30 cellular contexts compared by ENCODE assay signal in genomic region chr12:53259891-53260290, GRCh38. TPM values are rescaled to one million over a fixed set of nuclear protein-coding genes. Genes with fewer than 3 reads are reported as not detected.
"Had no signal": no experiment of that assay in that cellular context is flagged by ENCODE, and none has a peak within 500 bp of the region (broad histone marks: within the 10 kb centered on the region; RNA-seq: fewer than 3 reads in every experiment).

No MANE protein-coding gene starts in this region.

- H3K27ac ChIP-seq: brain microvascular endothelial cell, coronary artery, dorsolateral prefrontal cortex, VCaP had no signal

- FAIRE-seq: astrocyte, bronchial epithelial cell, frontal cortex, TTC549 had no signal

- H3K27me3 ChIP-seq: brain microvascular endothelial cell, dorsolateral prefrontal cortex had no signal

- ATAC-seq: activated CD8-positive, alpha-beta T cell treated with anti-CD3 and anti-CD28 coated beads for 36 hours; activated T-cell treated with anti-CD3 and anti-CD28 coated beads, Interleukin-2, amount 50 U/mL, for 4 hours; activated T-helper 17 cell treated with anti-CD3 and anti-CD28 coated beads, Interleukin-2, amount 50 U/mL, for 72 hours; esophagus mucosa; WTC11 had no signal

- H3K4me3 ChIP-seq: coronary artery, dorsolateral prefrontal cortex had no signal

- DNase-seq: activated CD4-positive, alpha-beta T cell treated with anti-CD3 and anti-CD28 coated beads for 1 hour; activated CD4-positive, alpha-beta T cell treated with anti-CD3 and anti-CD28 coated beads for 48 hours; activated CD4-positive, alpha-beta T cell treated with anti-CD3 and anti-CD28 coated beads, Interleukin-2, amount 50 U/mL, for 1 hour; activated CD4-positive, alpha-beta T cell treated with anti-CD3 and anti-CD28 coated beads, Interleukin-2, amount 50 U/mL, for 48 hours; activated CD8-positive, alpha-beta memory T cell treated with anti-CD3 and anti-CD28 coated beads for 24 hours; activated CD8-positive, alpha-beta T cell treated with anti-CD3 and anti-CD28 coated beads for 36 hours; activated effector memory CD4-positive, alpha-beta T cell treated with Interleukin-2 at 50 U/mL for 16 hours; activated gamma-delta T cell treated with Interleukin-2 at 50 U/mL for 16 hours; activated naive CD4-positive, alpha-beta T cell treated with anti-CD3 and anti-CD28 coated beads, Interleukin-2, amount 50 U/mL, for 16 hours; activated naive CD4-positive, alpha-beta T cell treated with Interleukin-2 at 50 U/mL for 16 hours; activated T-cell treated with anti-CD3 and anti-CD28 coated beads, Interleukin-2, amount 50 U/mL, for 4 hours; amniotic stem cell; anterior cingulate cortex; brain microvascular endothelial cell; dorsolateral prefrontal cortex; effector memory CD4-positive, alpha-beta T cell; endodermal cell; foreskin fibroblast; head of caudate nucleus; T-helper 2 cell had no signal

RNA-seq across cellular contexts. Expression of gene ITGB7, which starts 52.8 kb away (rescaled TPM):
- total RNA-seq: cerebellum, frontal cortex had no signal
